In genomic region chr10:99804471-99804870, GRCh38 we compare ENCODE assay signal across 29 cellular contexts.
"Had no signal": no experiment of that assay in that cellular context is flagged by ENCODE, and none has a peak within 500 bp of the region (broad histone marks: within the 10 kb centered on the region; RNA-seq: fewer than 3 reads in every experiment).

No MANE protein-coding gene starts in this region.

- H3K9me3 ChIP-seq: stomach, suprapubic skin, testis, thoracic aorta, thyroid gland, tibial artery, tibial nerve, transverse colon, upper lobe of left lung, upper lobe of right lung, uterus, vagina had no signal

- H3K27me3 ChIP-seq: stomach, suprapubic skin, testis, thyroid gland, tibial artery, tibial nerve, transverse colon, upper lobe of left lung, upper lobe of right lung, uterus, vagina had no signal

- ATAC-seq: stimulated activated effector memory CD8-positive, alpha-beta T cell treated with anti-CD3 and anti-CD28 coated beads, Interleukin-12 subunit alpha, Interleukin-12 subunit beta, amount 100 ng/mL, for 72 hours; stimulated activated memory B cell treated with anti-CD40 and anti-IgM and Interleukin-4, amounts not matched to agents 10 μg/mL and 1 μg/mL and 100 μg/mL, for 72 hours; stimulated activated naive B cell treated with anti-CD40 and anti-IgM and Interleukin-4, amounts not matched to agents 10 μg/mL and 1 μg/mL and 100 μg/mL, for 72 hours; stimulated activated naive CD8-positive, alpha-beta T cell treated with anti-CD3 and anti-CD28 coated beads, Interleukin-15, amount 100 ng/mL, for 72 hours; stimulated activated naive CD8-positive, alpha-beta T cell treated with anti-CD3 and anti-CD28 coated beads, Interleukin-15, Interleukin-2, amounts not matched to agents 100 U/mL and 50 U/mL, for 24 hours; upper lobe of right lung had no signal

- H3K9me3 Mint-ChIP-seq: stimulated activated effector memory CD8-positive, alpha-beta T cell treated with anti-CD3 and anti-CD28 coated beads, Interleukin-12 subunit alpha, Interleukin-12 subunit beta, amount 100 ng/mL, for 72 hours; stimulated activated memory B cell treated with anti-CD40 and anti-IgM and Interleukin-4, amounts not matched to agents 10 μg/mL and 1 μg/mL and 100 μg/mL, for 72 hours; stimulated activated naive B cell treated with anti-CD40 and anti-IgM and Interleukin-4, amounts not matched to agents 10 μg/mL and 1 μg/mL and 100 μg/mL, for 72 hours; stimulated activated naive CD8-positive, alpha-beta T cell treated with anti-CD3 and anti-CD28 coated beads, Interleukin-15, amount 100 ng/mL, for 72 hours; stimulated activated naive CD8-positive, alpha-beta T cell treated with anti-CD3 and anti-CD28 coated beads, Interleukin-15, Interleukin-2, amounts not matched to agents 100 ng/mL and 50 ng/mL, for 24 hours; type B pancreatic cell had no signal

- H3K4me1 ChIP-seq: suprapubic skin, testis, thyroid gland, tibial artery, tibial nerve, upper lobe of right lung, uterus, vagina had no signal

- H3K27ac Mint-ChIP-seq: stimulated activated effector memory CD8-positive, alpha-beta T cell treated with anti-CD3 and anti-CD28 coated beads, Interleukin-12 subunit alpha, Interleukin-12 subunit beta, amount 100 ng/mL, for 72 hours; stimulated activated memory B cell treated with anti-CD40 and anti-IgM and Interleukin-4, amounts not matched to agents 10 μg/mL and 1 μg/mL and 100 μg/mL, for 72 hours; stimulated activated naive B cell treated with anti-CD40 and anti-IgM and Interleukin-4, amounts not matched to agents 10 μg/mL and 1 μg/mL and 100 μg/mL, for 72 hours; stimulated activated naive CD8-positive, alpha-beta T cell treated with anti-CD3 and anti-CD28 coated beads, Interleukin-15, amount 100 ng/mL, for 72 hours; stimulated activated naive CD8-positive, alpha-beta T cell treated with anti-CD3 and anti-CD28 coated beads, Interleukin-15, Interleukin-2, amounts not matched to agents 100 ng/mL and 50 ng/mL, for 24 hours; type B pancreatic cell had no signal

- H3K36me3 ChIP-seq: stomach, suprapubic skin, thoracic aorta, thyroid gland, transverse colon, upper lobe of left lung, upper lobe of right lung, uterus, vagina had no signal

- FAIRE-seq: urothelium cell line had no signal

- H3K4me1 Mint-ChIP-seq: stimulated activated effector memory CD8-positive, alpha-beta T cell treated with anti-CD3 and anti-CD28 coated beads, Interleukin-12 subunit alpha, Interleukin-12 subunit beta, amount 100 ng/mL, for 72 hours; stimulated activated memory B cell treated with anti-CD40 and anti-IgM and Interleukin-4, amounts not matched to agents 10 μg/mL and 1 μg/mL and 100 μg/mL, for 72 hours; stimulated activated naive B cell treated with anti-CD40 and anti-IgM and Interleukin-4, amounts not matched to agents 10 μg/mL and 1 μg/mL and 100 μg/mL, for 72 hours; stimulated activated naive CD8-positive, alpha-beta T cell treated with anti-CD3 and anti-CD28 coated beads, Interleukin-15, amount 100 ng/mL, for 72 hours had no signal

- H3K36me3 Mint-ChIP-seq: stimulated activated effector memory CD8-positive, alpha-beta T cell treated with anti-CD3 and anti-CD28 coated beads, Interleukin-12 subunit alpha, Interleukin-12 subunit beta, amount 100 ng/mL, for 72 hours; type B pancreatic cell had no signal

- H3K27ac ChIP-seq: stomach, suprapubic skin, testis, thoracic aorta, thyroid gland, tibial artery, tibial nerve, transverse colon, upper lobe of left lung, upper lobe of right lung, uterus, vagina had no signal

- H3K27me3 Mint-ChIP-seq: stimulated activated memory B cell treated with anti-CD40 and anti-IgM and Interleukin-4, amounts not matched to agents 10 μg/mL and 1 μg/mL and 100 μg/mL, for 72 hours; stimulated activated naive B cell treated with anti-CD40 and anti-IgM and Interleukin-4, amounts not matched to agents 10 μg/mL and 1 μg/mL and 100 μg/mL, for 72 hours; stimulated activated naive CD8-positive, alpha-beta T cell treated with anti-CD3 and anti-CD28 coated beads, Interleukin-15, amount 100 ng/mL, for 72 hours; stimulated activated naive CD8-positive, alpha-beta T cell treated with anti-CD3 and anti-CD28 coated beads, Interleukin-15, Interleukin-2, amounts not matched to agents 100 ng/mL and 50 ng/mL, for 24 hours had no signal

- H3K4me3 Mint-ChIP-seq: stimulated activated effector memory CD8-positive, alpha-beta T cell treated with anti-CD3 and anti-CD28 coated beads, Interleukin-12 subunit alpha, Interleukin-12 subunit beta, amount 100 ng/mL, for 72 hours; stimulated activated memory B cell treated with anti-CD40 and anti-IgM and Interleukin-4, amounts not matched to agents 10 μg/mL and 1 μg/mL and 100 μg/mL, for 72 hours; stimulated activated naive B cell treated with anti-CD40 and anti-IgM and Interleukin-4, amounts not matched to agents 10 μg/mL and 1 μg/mL and 100 μg/mL, for 72 hours; stimulated activated naive CD8-positive, alpha-beta T cell treated with anti-CD3 and anti-CD28 coated beads, Interleukin-15, amount 100 ng/mL, for 72 hours; stimulated activated naive CD8-positive, alpha-beta T cell treated with anti-CD3 and anti-CD28 coated beads, Interleukin-15, Interleukin-2, amounts not matched to agents 100 ng/mL and 50 ng/mL, for 24 hours; type B pancreatic cell had no signal

- DNase-seq: stimulated activated CD4-positive, alpha-beta T cell treated with anti-CD3 and anti-CD28 coated beads, Interleukin-2, amount 100 ng/mL, for 48 hours; stimulated activated CD4-positive, alpha-beta T cell treated with anti-CD3 and anti-CD28 coated beads, Interleukin-4, amount 100 ng/mL, for 1 hour; stimulated activated CD4-positive, alpha-beta T cell treated with anti-CD3 and anti-CD28 coated beads, Interleukin-4, amount 100 ng/mL, for 24 hours; stimulated activated CD4-positive, alpha-beta T cell treated with anti-CD3 and anti-CD28 coated beads, Interleukin-4, amount 100 ng/mL, for 4 hours; stimulated activated CD8-positive, alpha-beta memory T cell treated with anti-CD3 and anti-CD28 coated beads, Interleukin-4, amount 100 ng/mL, for 48 hours; stimulated activated naive B cell treated with anti-CD40 and anti-IgM and Interleukin-4, amounts not matched to agents 10 μg/mL and 1 μg/mL and 100 μg/mL, for 72 hours; stimulated activated naive CD4-positive, alpha-beta T cell; stimulated activated naive CD4-positive, alpha-beta T cell treated with Interleukin-2 at 50 U/mL for 16 hours; stimulated activated naive CD8-positive, alpha-beta T cell treated with anti-CD3 and anti-CD28 coated beads, Interleukin-15, amount 100 ng/mL, for 72 hours; stimulated activated naive CD8-positive, alpha-beta T cell treated with anti-CD3 and anti-CD28 coated beads, Interleukin-15, Interleukin-2, amounts not matched to agents 100 U/mL and 50 U/mL, for 24 hours; stomach; substantia nigra; testis; thyroid gland; tibial artery; transverse colon; trophoblast cell; upper lobe of left lung; upper lobe of right lung; uterus had no signal

- H3K4me3 ChIP-seq: stomach, suprapubic skin, testis, thoracic aorta, thyroid gland, tibial artery, tibial nerve, transverse colon, upper lobe of left lung, upper lobe of right lung, uterus, vagina had no signal
